Comparison of ENCODE assay signal across 8 cellular contexts in the genomic region with DNA sequence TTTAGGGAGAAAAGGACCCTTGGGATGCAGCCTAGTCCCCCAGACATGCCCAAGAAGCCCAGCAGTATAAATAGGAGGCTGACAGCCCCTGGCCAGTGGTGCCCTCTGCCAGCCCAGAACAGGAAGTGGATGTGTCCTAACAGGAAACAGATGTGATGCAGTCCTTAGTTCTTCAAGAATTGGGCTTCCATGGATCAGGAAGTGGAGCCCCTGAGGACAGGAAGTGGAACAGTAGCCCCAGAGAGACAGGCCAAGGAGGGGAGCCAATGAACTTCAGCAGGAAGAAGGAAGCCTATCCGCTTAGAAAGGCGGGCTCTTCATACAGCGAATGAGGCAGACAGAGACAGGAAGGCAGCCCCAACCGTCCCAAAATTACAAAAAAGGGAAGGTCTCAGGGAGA. TPM values are rescaled to one million over a fixed set of nuclear protein-coding genes. Genes with fewer than 3 reads are reported as not detected.
DNase-seq lines count a peak whose midpoint lies in the region; ATAC-seq, FAIRE-seq and TF ChIP-seq lines count a peak whose summit lies in the region.

No MANE protein-coding gene starts in this region.

- H3K27me3 ChIP-seq in RWPE2 (ENCODE audit: insufficient read depth, poor library complexity, severe bottlenecking) = no peaks in the 10 kb centered on the region
- no peaks in the 10 kb centered on the region for H3K27me3 ChIP-seq in esophagus squamous epithelium
- no peaks in the 10 kb centered on the region for H3K27me3 ChIP-seq in psoas muscle (ENCODE audit: insufficient read depth in 3 of 3, low read length in 2 of 3)

- H3K36me3 ChIP-seq in RWPE2 (ENCODE audit: low read depth) (no peaks in the 10 kb centered on the region), esophagus squamous epithelium (no peaks in the 10 kb centered on the region), psoas muscle (ENCODE audit: insufficient read depth in 1 of 2, low read depth in 1 of 2) (peaks cover 0 to 5% of the 10 kb centered on the region in 2 donors)

- H3K9me3 ChIP-seq in RWPE2 (ENCODE audit: severe bottlenecking) (no peaks in the 10 kb centered on the region), esophagus squamous epithelium (no peaks in the 10 kb centered on the region), psoas muscle (no peaks in the 10 kb centered on the region)

- DNase-seq in GM12891 (ENCODE audit: insufficient read length, low spot score) (no peak), RWPE2 (ENCODE audit: low spot score) (no peak), esophagus squamous epithelium (lab: John Stamatoyannopoulos, UW) (no peak), psoas muscle (no peak), amniotic stem cell (lab: John Stamatoyannopoulos, UW) (no peak), NCI-H1105 treated with DMSO at 0.1 percent for 48 hours (lab: John Stamatoyannopoulos, UW) (no peak)
- no peak for DNase-seq in stimulated activated CD4-positive, alpha-beta T cell treated with anti-CD3 and anti-CD28 coated beads, Interleukin-12 subunit alpha, Interleukin-12 subunit beta, amount 100 ng/mL, for 4 hours

- ATAC-seq in RWPE2 (ENCODE audit: low read depth) = no peak
- ATAC-seq in psoas muscle = peak in 2 of 4 donors; percentile 17 to 23
- no peak for ATAC-seq in HG03039 (IDR thresholded peaks at IDR 0.05; ENCODE audit: unreplicated experiment)

- WGBS in esophagus squamous epithelium, 2 donors = 53 to 83% methylated on average over 4 of the region's 4 CpGs
- 57 to 62% (median 59%) methylated on average over 4 of the region's 4 CpGs for WGBS in psoas muscle, 3 donors

- intact Hi-C loops in esophagus squamous epithelium (cut with DNase I) = no loop called here
- intact Hi-C loops in psoas muscle (cut with DNase I) = loop anchor here (2.0 kb wide), 1 partner anchor 59 kb away; no protein-coding TSS in a partner anchor

- TF ChIP-seq CTCF in RWPE2 (IDR thresholded peaks at IDR 0.05; ENCODE audit: poor library complexity, severe bottlenecking) = no peak
- no peak for TF ChIP-seq CTCF in esophagus squamous epithelium (IDR thresholded peaks at IDR 0.05)
- no peak for TF ChIP-seq CTCF in psoas muscle (IDR thresholded peaks at IDR 0.05)

- H3K4me1 ChIP-seq in RWPE2 (ENCODE audit: insufficient read depth, poor library complexity, severe bottlenecking) = peaks cover 7% of the 10 kb centered on the region
- peaks cover 16 to 38% (median 18%) of the 10 kb centered on the region in 3 donors for H3K4me1 ChIP-seq in esophagus squamous epithelium
- H3K4me1 ChIP-seq in psoas muscle = peaks cover 9% of the 10 kb centered on the region

- FAIRE-seq in GM12891 (lab: Jason Lieb, UNC) = no peak

- H3K27ac ChIP-seq in RWPE2 (ENCODE audit: poor library complexity, severe bottlenecking) = peak overlapping the region; percentile 38
- H3K27ac ChIP-seq in esophagus squamous epithelium = peak overlapping the region; percentile 83 to 91 (median 84)
- peak overlapping the region; percentile 88 for H3K27ac ChIP-seq in psoas muscle

- H3K4me3 ChIP-seq in RWPE2 (ENCODE audit: severe bottlenecking) = no peak overlapping the region
- no peak overlapping the region for H3K4me3 ChIP-seq in esophagus squamous epithelium
- H3K4me3 ChIP-seq in psoas muscle = no peak overlapping the region

- TF ChIP-seq POLR2A in GM12891 (IDR thresholded peaks at IDR 0.05; ENCODE audit: low read depth, low read length) (no peak), esophagus squamous epithelium (IDR thresholded peaks at IDR 0.05) (no peak)

TF ChIP-seq in GM12891, 5 proteins besides CTCF, POLR2A, EP300 and RAD21:
- TF ChIP-seq POLR2AphosphoS5 (IDR thresholded peaks at IDR 0.05; ENCODE audit: low read depth, low read length) (no peak), SPI1 (IDR thresholded peaks at IDR 0.05; ENCODE audit: low read depth, low read length) (peak; percentile 63)

RNA-seq across cellular contexts. Expression of a gene that starts 7.2 kb away (rescaled TPM):
- 0.15 TPM for polyA plus RNA-seq in GM12891 (2012; ENCODE audit: low read depth, missing spikeins)
- 1 to 10 TPM in 3 of 4 donors, under 1 TPM in 1; 0.53 to 3.6 (median 1.8) TPM for total RNA-seq in esophagus squamous epithelium
- total RNA-seq in psoas muscle = 10 to 100 TPM in 1 of 4 donors, 1 to 10 TPM in 3; 8.5 to 16.6 (median 9.4) TPM
- polyA plus RNA-seq in psoas muscle = 1 to 10 TPM; 4.9 to 5.5 (median 5.2) TPM

RNA-seq across cellular contexts. Expression of a gene that starts 9.7 kb away (rescaled TPM):
- 12.7 TPM for polyA plus RNA-seq in GM12891 (2012; ENCODE audit: low read depth, missing spikeins)
- total RNA-seq in esophagus squamous epithelium = 10 to 100 TPM; 16.2 to 41.4 (median 25.8) TPM
- total RNA-seq in psoas muscle = 10 to 100 TPM; 13.9 to 18.1 (median 15.1) TPM
- polyA plus RNA-seq in psoas muscle = 10 to 100 TPM; 18.9 to 40.9 (median 30.2) TPM

RNA-seq across cellular contexts. Expression of a gene that starts 19.8 kb away (rescaled TPM):
- 13.1 TPM for polyA plus RNA-seq in GM12891 (2012; ENCODE audit: low read depth, missing spikeins)
- total RNA-seq in esophagus squamous epithelium (10 to 100 TPM; 17.0 to 28.7 (median 25.1) TPM), psoas muscle (1 to 10 TPM; 3.4 to 4.2 (median 4.1) TPM)
- polyA plus RNA-seq in psoas muscle = 1 to 10 TPM; 2.8 to 5.4 (median 2.8) TPM

RNA-seq across cellular contexts. Expression of a gene that starts 45.3 kb away (rescaled TPM):
- polyA plus RNA-seq in GM12891 (2012; ENCODE audit: low read depth, missing spikeins) = 18.0 TPM
- total RNA-seq in esophagus squamous epithelium (10 to 100 TPM in 3 of 4 donors, 1 to 10 TPM in 1; 4.0 to 28.6 (median 18.0) TPM), psoas muscle (1 to 10 TPM; 3.6 to 5.8 (median 5.5) TPM)
- polyA plus RNA-seq in psoas muscle = 1 to 10 TPM; 3.5 to 6.0 (median 4.0) TPM

RNA-seq across cellular contexts. Expression of a gene that starts 54.0 kb away (rescaled TPM):
- polyA plus RNA-seq in GM12891 (2012; ENCODE audit: low read depth, missing spikeins) = 10.9 TPM
- total RNA-seq in esophagus squamous epithelium = 1 to 10 TPM; 3.5 to 8.0 (median 5.4) TPM
- total RNA-seq in psoas muscle = 10 to 100 TPM; 13.3 to 19.0 (median 16.2) TPM
- polyA plus RNA-seq in psoas muscle = 10 to 100 TPM in 1 of 3 donors, 1 to 10 TPM in 2; 7.9 to 15.9 (median 9.4) TPM

Comparison
In these comparisons a context has a peak if more than half of its experiments do, and no peak if none do; other contexts are left out.
1. H3K27ac ChIP-seq: peak in every context shown above with its lines; median percentile 88 in psoas muscle; 84 in esophagus squamous epithelium; 38 in RWPE2.